In the genomic region with DNA sequence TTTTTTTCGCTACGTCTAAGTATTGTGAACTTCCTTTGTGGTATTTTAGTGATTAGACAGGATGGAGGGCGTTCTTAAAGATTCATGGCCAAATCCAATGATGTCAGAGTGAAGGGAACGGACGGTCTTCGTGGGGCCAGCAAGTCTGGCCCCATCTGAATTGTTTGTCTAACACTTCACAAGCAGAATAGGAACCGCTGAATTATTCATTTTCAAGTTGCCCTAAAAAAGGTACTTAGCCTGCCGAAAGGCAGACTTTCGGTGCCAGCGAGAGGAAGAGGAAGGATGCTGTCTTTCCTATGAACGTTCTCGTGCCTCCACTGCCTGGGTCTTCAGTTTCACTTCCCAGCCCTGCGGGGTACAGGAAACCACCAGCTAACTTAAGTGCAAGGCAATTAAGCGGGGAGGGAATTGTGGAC, we compare ENCODE assay signal across 11 cellular contexts.
A peak's percentile ranks its signal among the peaks of the same experiment; 100 is the strongest.
DNase-seq lines count a peak whose midpoint lies in the region; ATAC-seq and TF ChIP-seq lines count a peak whose summit lies in the region.
"Had no signal": no experiment of that assay in that cellular context is flagged by ENCODE, and none has a peak within 500 bp of the region (broad histone marks: within the 10 kb centered on the region; RNA-seq: fewer than 3 reads in every experiment).

No MANE protein-coding gene starts in this region.

- 15 to 23% (median 17%) methylated on average over 14 of the region's 14 CpGs for WGBS in spleen, 5 donors

- H3K36me3 ChIP-seq in spleen (peaks cover 0 to 43% (median 1%) of the 10 kb centered on the region in 6 donors), osteoblast (ENCODE audit: insufficient read depth, low read length) (no peaks in the 10 kb centered on the region)
- H3K36me3 ChIP-seq: adrenal gland had no signal

- H3K79me2 ChIP-seq in osteoblast (ENCODE audit: insufficient read depth, low read length): no peaks in the 10 kb centered on the region

- no peak overlapping the region for H2AFZ ChIP-seq in osteoblast (ENCODE audit: low read length)

- no peak for DNase-seq in activated T-cell treated with anti-CD3 and anti-CD28 coated beads, Interleukin-2, amount 50 U/mL, for 24 hours
- no peak for DNase-seq in activated T-cell treated with anti-CD3 and anti-CD28 coated beads for 4 hours
- peak; percentile 92 for DNase-seq in MV-4-11 (lab: John Stamatoyannopoulos, UW)
- peak; percentile 39 for DNase-seq in activated CD8-positive, alpha-beta T cell treated with anti-CD3 and anti-CD28 coated beads, Interleukin-2, amount 10 ng/mL, durations not matched to agents 7 days and 5 days
- DNase-seq in spleen: peak; percentile 78
- no peak for DNase-seq in NCI-H187 treated with DMSO at 0.1 percent for 48 hours (lab: John Stamatoyannopoulos, UW)
- DNase-seq in activated gamma-delta T cell treated with Interleukin-2 at 50 U/mL for 16 hours: no peak
- DNase-seq in osteoblast (ENCODE audit: insufficient read length, low spot score, missing footprints): no peak
- DNase-seq: NCI-H1930, T1000 had no signal

- no peak overlapping the region for H3K4me2 ChIP-seq in osteoblast (ENCODE audit: insufficient read depth, low read length)

- H3K4me3 Mint-ChIP-seq in activated T-cell treated with anti-CD3 and anti-CD28 coated beads, Interleukin-2, amount 50 U/mL, for 24 hours: peak overlapping the region; percentile 13
- H3K4me3 Mint-ChIP-seq in activated CD8-positive, alpha-beta T cell treated with anti-CD3 and anti-CD28 coated beads, Interleukin-2, amount 10 ng/mL, durations not matched to agents 7 days and 5 days: peak overlapping the region; percentile 61

- peaks cover 16% of the 10 kb centered on the region for H3K36me3 Mint-ChIP-seq in activated T-cell treated with anti-CD3 and anti-CD28 coated beads, Interleukin-2, amount 50 U/mL, for 24 hours (ENCODE audit: low read depth)
- H3K36me3 Mint-ChIP-seq in activated CD8-positive, alpha-beta T cell treated with anti-CD3 and anti-CD28 coated beads, Interleukin-2, amount 10 ng/mL, durations not matched to agents 7 days and 5 days (ENCODE audit: low read depth): no peaks in the 10 kb centered on the region

- H3K27ac Mint-ChIP-seq in activated T-cell treated with anti-CD3 and anti-CD28 coated beads, Interleukin-2, amount 50 U/mL, for 24 hours: peak overlapping the region; percentile 76
- H3K27ac Mint-ChIP-seq in activated CD8-positive, alpha-beta T cell treated with anti-CD3 and anti-CD28 coated beads, Interleukin-2, amount 10 ng/mL, durations not matched to agents 7 days and 5 days: peak overlapping the region; percentile 81

- intact Hi-C loops in spleen (cut with DNase I; ENCODE audit: low total_unique reads): no loop called here

- H3K27me3 ChIP-seq in spleen (replicated peaks in 1 of 7) (no peaks in the 10 kb centered on the region), osteoblast (ENCODE audit: insufficient read depth, low read length) (no peaks in the 10 kb centered on the region)
- H3K27me3 ChIP-seq: adrenal gland had no signal

- TF ChIP-seq CTCF in spleen (IDR thresholded peaks at IDR 0.05 in 8 of 11, conservative IDR thresholded peaks at IDR 0.05 in 3 of 11): no peak
- no peak for TF ChIP-seq CTCF in osteoblast (IDR thresholded peaks at IDR 0.05; ENCODE audit: extremely low read depth, low read depth, low read length)

- H3K4me1 Mint-ChIP-seq in activated T-cell treated with anti-CD3 and anti-CD28 coated beads, Interleukin-2, amount 50 U/mL, for 24 hours (ENCODE audit: low read depth): peaks cover 14% of the 10 kb centered on the region
- peaks cover 14% of the 10 kb centered on the region for H3K4me1 Mint-ChIP-seq in activated CD8-positive, alpha-beta T cell treated with anti-CD3 and anti-CD28 coated beads, Interleukin-2, amount 10 ng/mL, durations not matched to agents 7 days and 5 days (ENCODE audit: low read depth)

- H3K4me1 ChIP-seq in spleen (peaks cover 0 to 22% (median 13%) of the 10 kb centered on the region in 6 donors), osteoblast (ENCODE audit: insufficient read depth, low read length) (no peaks in the 10 kb centered on the region)
- H3K4me1 ChIP-seq: adrenal gland had no signal

- H3K9me3 Mint-ChIP-seq in activated T-cell treated with anti-CD3 and anti-CD28 coated beads, Interleukin-2, amount 50 U/mL, for 24 hours: no peaks in the 10 kb centered on the region
- H3K9me3 Mint-ChIP-seq in activated CD8-positive, alpha-beta T cell treated with anti-CD3 and anti-CD28 coated beads, Interleukin-2, amount 10 ng/mL, durations not matched to agents 7 days and 5 days (ENCODE audit: insufficient read depth): no peaks in the 10 kb centered on the region

- H3K27ac ChIP-seq in spleen (peak overlapping the region in 3 of 8 donors; percentile 27 to 50 (median 43)), osteoblast (ENCODE audit: low read depth, low read length) (no peak overlapping the region)
- H3K27ac ChIP-seq: adrenal gland had no signal

- POLR2A ChIA-PET in activated CD8-positive, alpha-beta T cell treated with anti-CD3 and anti-CD28 coated beads, Interleukin-2, amount 10 ng/mL, durations not matched to agents 7 days and 5 days (lab: Charles Lee): interaction anchor here (0.7 kb wide), 1 partner anchor 38 kb away, joined by 3 read pairs; no protein-coding TSS in a partner anchor

- no peaks in the 10 kb centered on the region for H3K9me3 ChIP-seq in spleen
- no peaks in the 10 kb centered on the region for H3K9me3 ChIP-seq in osteoblast (ENCODE audit: low read depth, low read length)
- H3K9me3 ChIP-seq: adrenal gland had no signal

- peak; percentile 67 for ATAC-seq in activated CD8-positive, alpha-beta T cell treated with anti-CD3 and anti-CD28 coated beads, Interleukin-2, amount 10 ng/mL, durations not matched to agents 7 days and 5 days

- H4K20me1 ChIP-seq in osteoblast (ENCODE audit: insufficient read depth, low read length): no peaks in the 10 kb centered on the region

- no peaks in the 10 kb centered on the region for H3K27me3 Mint-ChIP-seq in activated T-cell treated with anti-CD3 and anti-CD28 coated beads, Interleukin-2, amount 50 U/mL, for 24 hours
- H3K27me3 Mint-ChIP-seq in activated CD8-positive, alpha-beta T cell treated with anti-CD3 and anti-CD28 coated beads, Interleukin-2, amount 10 ng/mL, durations not matched to agents 7 days and 5 days (ENCODE audit: low read depth): no peaks in the 10 kb centered on the region

- TF ChIP-seq POLR2A in spleen (IDR thresholded peaks at IDR 0.05): no peak

- CTCF ChIA-PET in activated CD8-positive, alpha-beta T cell treated with anti-CD3 and anti-CD28 coated beads, Interleukin-2, amount 10 ng/mL, durations not matched to agents 7 days and 5 days (lab: Charles Lee): no interaction called here

- H3K4me3 ChIP-seq in spleen: peak overlapping the region in 1 of 8 donors; percentile 15
- no peak overlapping the region for H3K4me3 ChIP-seq in osteoblast (ENCODE audit: insufficient read depth, low read length)
- H3K4me3 ChIP-seq: adrenal gland had no signal

Comparison
In these comparisons a context has a peak if more than half of its experiments do, and no peak if none do; other contexts are left out.
1. DNase-seq: peak in MV-4-11 (single experiment), activated CD8-positive, alpha-beta T cell treated with anti-CD3 and anti-CD28 coated beads, Interleukin-2, amount 10 ng/mL, durations not matched to agents 7 days and 5 days (single experiment) and spleen (single experiment); none in activated T-cell treated with anti-CD3 and anti-CD28 coated beads, Interleukin-2, amount 50 U/mL, for 24 hours (single experiment), activated T-cell treated with anti-CD3 and anti-CD28 coated beads for 4 hours (single experiment), NCI-H187 treated with DMSO at 0.1 percent for 48 hours (single experiment), activated gamma-delta T cell treated with Interleukin-2 at 50 U/mL for 16 hours (single experiment) and osteoblast (single experiment).